In the genomic region with DNA sequence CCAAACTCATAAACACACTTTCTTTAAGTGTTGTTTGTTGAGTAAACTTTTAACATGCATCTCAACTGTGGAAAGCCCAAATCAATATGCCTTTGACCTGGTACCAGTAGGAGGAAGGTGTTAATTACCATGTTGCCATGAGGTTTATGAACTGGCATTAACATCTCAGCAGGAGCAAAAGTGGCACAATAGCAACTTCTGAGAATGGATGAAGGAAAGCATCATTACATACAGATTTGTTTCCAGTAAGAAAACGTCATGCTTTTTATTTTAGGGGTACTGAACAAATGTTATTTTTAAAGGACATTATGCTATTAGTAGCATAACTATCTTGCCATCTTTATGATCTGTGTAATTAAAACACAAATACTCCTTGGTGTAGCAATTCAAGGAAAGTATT, we compare ENCODE assay signal across 20 cellular contexts. TPM values are rescaled to one million over a fixed set of nuclear protein-coding genes. Genes with fewer than 3 reads are reported as not detected.
"Had no signal": no experiment of that assay in that cellular context is flagged by ENCODE, and none has a peak within 500 bp of the region (broad histone marks: within the 10 kb centered on the region; RNA-seq: fewer than 3 reads in every experiment).

No MANE protein-coding gene starts in this region.

- H3K9ac ChIP-seq: parathyroid adenoma had no signal

- H3K79me2 ChIP-seq: parathyroid adenoma had no signal

- H2AFZ ChIP-seq: parathyroid adenoma had no signal

- H3K4me1 ChIP-seq: heart left ventricle, parathyroid adenoma, right lobe of liver, testis, tibial nerve, upper lobe of right lung, vagina had no signal

- H3K27me3 ChIP-seq: dorsolateral prefrontal cortex, heart left ventricle, right lobe of liver, testis, tibial nerve, upper lobe of right lung, vagina had no signal

- H3K36me3 ChIP-seq: heart left ventricle, right lobe of liver, tibial nerve, upper lobe of right lung, vagina had no signal

- H3K4me3 ChIP-seq: dorsolateral prefrontal cortex, heart left ventricle, psoas muscle, right lobe of liver, testis, tibial nerve, upper lobe of right lung, vagina had no signal

- DNase-seq: dorsolateral prefrontal cortex; effector CD8-positive, alpha-beta T cell; foreskin melanocyte; heart left ventricle; hippocampal formation; naive B cell; occipital lobe; psoas muscle; retina; right lobe of liver; stimulated activated CD4-positive, alpha-beta T cell treated with anti-CD3 and anti-CD28 coated beads, Interleukin-4, amount 100 ng/mL, for 1 hour; stimulated activated CD8-positive, alpha-beta memory T cell treated with anti-CD3 and anti-CD28 coated beads, Interleukin-4, amount 100 ng/mL, for 48 hours; stimulated activated naive CD8-positive, alpha-beta T cell treated with anti-CD3 and anti-CD28 coated beads, Interleukin-15, Interleukin-2, amounts not matched to agents 100 U/mL and 50 U/mL, for 24 hours; upper lobe of right lung had no signal

- H3K27ac ChIP-seq: heart left ventricle, parathyroid adenoma, psoas muscle, right lobe of liver, testis, tibial nerve, upper lobe of right lung, vagina had no signal

- H3K9me3 ChIP-seq: heart left ventricle, psoas muscle, right lobe of liver, testis, tibial nerve, upper lobe of right lung, vagina had no signal

RNA-seq across cellular contexts. Expression of a gene that starts 51.1 kb away (rescaled TPM):
- total RNA-seq: glomerular endothelial cell, heart left ventricle, lung microvascular endothelial cell, psoas muscle, right lobe of liver, upper lobe of right lung, vagina had no signal
